1 cellular context compared by ENCODE assay signal in the genomic region with DNA sequence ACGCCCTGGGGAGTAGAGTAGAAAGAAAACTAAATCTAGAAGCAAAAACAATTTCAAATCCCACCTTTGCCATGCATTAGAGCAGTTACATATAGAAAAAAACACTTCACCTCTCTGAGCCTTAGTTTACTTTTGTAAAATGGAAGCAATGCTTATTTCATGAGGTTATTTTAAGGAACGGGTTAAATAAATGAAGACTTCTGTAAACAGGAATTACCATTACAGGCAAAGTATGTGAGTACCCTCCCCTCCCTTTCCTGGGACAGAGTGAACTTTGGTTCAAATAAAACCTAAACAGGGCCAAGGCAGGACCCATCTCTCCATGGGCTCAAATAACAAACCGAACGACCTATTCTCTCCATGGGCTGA.
TF ChIP-seq lines count a peak whose summit lies in the region.

No MANE protein-coding gene starts in this region.

TF ChIP-seq in IMR-90, 13 proteins besides CTCF, POLR2A, EP300 and RAD21:
- TF ChIP-seq NFE2L2 (IDR thresholded peaks at IDR 0.05; ENCODE audit: low read depth, low read length): no peak
- TF ChIP-seq RFX5 (IDR thresholded peaks at IDR 0.05; ENCODE audit: low read depth, low read length): no peak
- TF ChIP-seq MAZ (IDR thresholded peaks at IDR 0.05; ENCODE audit: borderline replicate concordance, low read depth, low read length): no peak
- TF ChIP-seq FOS (IDR thresholded peaks at IDR 0.05; ENCODE audit: low read depth, low read length): no peak
- TF ChIP-seq MAFK (IDR thresholded peaks at IDR 0.05; ENCODE audit: low read depth, low read length): no peak
- TF ChIP-seq CHD1 (IDR thresholded peaks at IDR 0.05; ENCODE audit: low read depth, low read length): no peak
- TF ChIP-seq, protein P1, sequence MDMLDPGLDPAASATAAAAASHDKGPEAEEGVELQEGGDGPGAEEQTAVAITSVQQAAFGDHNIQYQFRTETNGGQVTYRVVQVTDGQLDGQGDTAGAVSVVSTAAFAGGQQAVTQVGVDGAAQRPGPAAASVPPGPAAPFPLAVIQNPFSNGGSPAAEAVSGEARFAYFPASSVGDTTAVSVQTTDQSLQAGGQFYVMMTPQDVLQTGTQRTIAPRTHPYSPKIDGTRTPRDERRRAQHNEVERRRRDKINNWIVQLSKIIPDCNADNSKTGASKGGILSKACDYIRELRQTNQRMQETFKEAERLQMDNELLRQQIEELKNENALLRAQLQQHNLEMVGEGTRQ (IDR thresholded peaks at IDR 0.05; ENCODE audit: low read depth, low read length): no peak
- TF ChIP-seq RCOR1 (IDR thresholded peaks at IDR 0.05; ENCODE audit: insufficient replicate concordance, low read length): no peak
TF ChIP-seq in IMR-90: peak in this region for 0.
